Comparison of ENCODE assay signal across 8 cellular contexts in genomic region chr2:98148968-98149697, GRCh38.
DNase-seq lines count a peak whose midpoint lies in the region; ATAC-seq, FAIRE-seq and TF ChIP-seq lines count a peak whose summit lies in the region.

No MANE protein-coding gene starts in this region.

- TF ChIP-seq CTCF in GM12878 (IDR thresholded peaks at IDR 0.05 in 2 of 3, conservative IDR thresholded peaks at IDR 0.05 in 1 of 3; ENCODE audit: control insufficient read depth in 2 of 3, extremely low read depth in 1 of 3, insufficient read depth in 1 of 3, low read depth in 3 of 3, low read length in 3 of 3) (no peak), osteocyte (IDR thresholded peaks at IDR 0.05) (no peak), D721Med (IDR thresholded peaks at IDR 0.05; ENCODE audit: insufficient read depth, missing control alignments) (no peak)

- no peak overlapping the region for H3K4me2 ChIP-seq in GM12878 (ENCODE audit: control insufficient read depth, insufficient read depth)

- TF ChIP-seq RAD21 in GM12878 (IDR thresholded peaks at IDR 0.05; ENCODE audit: insufficient read depth, low read depth, low read length): no peak

- TF ChIP-seq POLR2A in GM12878 (IDR thresholded peaks at IDR 0.05; ENCODE audit: low read depth, low read length): no peak

- POLR2A ChIA-PET in GM12878 (lab: Charles Lee): no interaction called here

- H3K27me3 Mint-ChIP-seq in osteocyte (ENCODE audit: unreplicated experiment): no peaks in the 10 kb centered on the region

- no peak overlapping the region for H3K27ac Mint-ChIP-seq in osteocyte (ENCODE audit: unreplicated experiment)

- no peaks in the 10 kb centered on the region for H4K20me1 ChIP-seq in GM12878 (ENCODE audit: control insufficient read depth, insufficient read depth)

- H3K4me1 ChIP-seq in GM12878 (ENCODE audit: control insufficient read depth, insufficient read depth, low read length): no peaks in the 10 kb centered on the region

- H2AFZ ChIP-seq in GM12878 (ENCODE audit: control insufficient read depth, low read depth, low read length): no peak overlapping the region

- ATAC-seq in GM12878: peak; percentile 58
- ATAC-seq in HG03342 (IDR thresholded peaks at IDR 0.05; ENCODE audit: unreplicated experiment): no peak

- SMC1A ChIA-PET in GM12878 (lab: Charles Lee; ENCODE audit: uncharacterized antibody, unreplicated experiment): interaction anchor here (1.2 kb wide), 1 partner anchor 342 kb away, joined by 4 read pairs; no protein-coding TSS in a partner anchor

- H3K27me3 ChIP-seq in GM12878 (replicated peaks in 1 of 2; ENCODE audit: control insufficient read depth in 2 of 2, insufficient read depth in 2 of 2, low read length in 1 of 2): no peaks in the 10 kb centered on the region; a peak in 1 of 4 replicates

- CTCF ChIA-PET in GM12878 (lab: Yijun Ruan, JAX): interaction anchor here (1.6 kb wide), 1 partner anchor 342 kb away, joined by 3 read pairs; no protein-coding TSS in a partner anchor

- H3K27ac ChIP-seq in KOPT-K1 (ENCODE audit: low read depth, low read length, poor library complexity, severe bottlenecking) (peak overlapping the region; percentile 27), GM12878 (ENCODE audit: control insufficient read depth, insufficient read depth) (no peak overlapping the region)

- no peak overlapping the region for H3K4me3 Mint-ChIP-seq in osteocyte (ENCODE audit: unreplicated experiment)

- no peak overlapping the region for H3K9ac ChIP-seq in GM12878 (ENCODE audit: control insufficient read depth, insufficient read depth, low read length)

- no peak for TF ChIP-seq EP300 in GM12878 (IDR thresholded peaks at IDR 0.05; ENCODE audit: borderline replicate concordance in 1 of 2, control insufficient read depth in 1 of 2, low read depth in 2 of 2, low read length in 2 of 2)

- no peak for FAIRE-seq in GM12878 (lab: Jason Lieb, UNC)
- no peak for FAIRE-seq in D721Med (lab: Jason Lieb, UNC)

- no peaks in the 10 kb centered on the region for H3K9me3 Mint-ChIP-seq in osteocyte (ENCODE audit: unreplicated experiment)

- H3K36me3 ChIP-seq in KOPT-K1 (ENCODE audit: insufficient read depth, low read length) (no peaks in the 10 kb centered on the region), GM12878 (ENCODE audit: control insufficient read depth in 2 of 2, insufficient read depth in 2 of 2, low read length in 1 of 2) (no peaks in the 10 kb centered on the region)

- BruUV-seq in GM12878 (replicated peaks; lab: Mats Ljungman, UMichigan): no TSS peak

- H3K79me2 ChIP-seq in GM12878 (ENCODE audit: control insufficient read depth, insufficient read depth, low read length): no peaks in the 10 kb centered on the region

- in situ Hi-C loops in GM12878 (cut with MboI): no loop called here

- no peaks in the 10 kb centered on the region for H3K36me3 Mint-ChIP-seq in osteocyte (ENCODE audit: unreplicated experiment)

- peaks cover 2% of the 10 kb centered on the region for H3K4me1 Mint-ChIP-seq in osteocyte (ENCODE audit: unreplicated experiment)

- H3K4me3 ChIP-seq in GM12878: no peak overlapping the region

- H3K9me3 ChIP-seq in KOPT-K1 (ENCODE audit: insufficient read depth, low read length, poor library complexity, severe bottlenecking) (no peaks in the 10 kb centered on the region), GM12878 (replicated peaks; ENCODE audit: control insufficient read depth, insufficient read depth, low read length) (no peaks in the 10 kb centered on the region; the same call in 1 of the 3 replicates)

- DNase-seq in AG08396 (ENCODE audit: low spot score) (peak; percentile 72), GM12878 (ENCODE audit: low read depth, low spot score) (no peak), iris pigment epithelial cell (ENCODE audit: low read depth) (peak; percentile 95), NCI-H187 treated with DMSO at 0.1 percent for 48 hours (lab: John Stamatoyannopoulos, UW) (no peak), osteocyte (ENCODE audit: extremely low spot score, unreplicated experiment) (no peak), D721Med (ENCODE audit: insufficient read length, low spot score) (no peak)

- 18% methylated on average over 5 of the region's 5 CpGs for WGBS in GM12878 (ENCODE audit: insufficient coverage, insufficient replicate concordance, low lambda C conversion rate, missing lambda C conversion rate)

- RAD21 ChIA-PET in GM12878 (lab: Charles Lee; ENCODE audit: unreplicated experiment): no interaction called here

- intact Hi-C loops in GM12878 (cut with micrococcal nuclease; ENCODE audit: unreplicated experiment): no loop called here

TF ChIP-seq in GM12878, 131 proteins besides CTCF, POLR2A, EP300 and RAD21:
- peak; percentile 48; the same call in 1 of the 2 replicates for TF ChIP-seq PKNOX1 (IDR thresholded peaks at IDR 0.05)
- TF ChIP-seq NR2C1 (IDR thresholded peaks at IDR 0.05): no peak
TF ChIP-seq in GM12878: peak in this region for 1.

Comparison
In these comparisons a context has a peak if more than half of its experiments do, and no peak if none do; other contexts are left out.
1. DNase-seq: peak in AG08396 (single experiment) and iris pigment epithelial cell (single experiment); none in GM12878 (single experiment), NCI-H187 treated with DMSO at 0.1 percent for 48 hours (single experiment), osteocyte (single experiment) and D721Med (single experiment).